Comparison of ENCODE assay signal across 14 cellular contexts in the genomic region with DNA sequence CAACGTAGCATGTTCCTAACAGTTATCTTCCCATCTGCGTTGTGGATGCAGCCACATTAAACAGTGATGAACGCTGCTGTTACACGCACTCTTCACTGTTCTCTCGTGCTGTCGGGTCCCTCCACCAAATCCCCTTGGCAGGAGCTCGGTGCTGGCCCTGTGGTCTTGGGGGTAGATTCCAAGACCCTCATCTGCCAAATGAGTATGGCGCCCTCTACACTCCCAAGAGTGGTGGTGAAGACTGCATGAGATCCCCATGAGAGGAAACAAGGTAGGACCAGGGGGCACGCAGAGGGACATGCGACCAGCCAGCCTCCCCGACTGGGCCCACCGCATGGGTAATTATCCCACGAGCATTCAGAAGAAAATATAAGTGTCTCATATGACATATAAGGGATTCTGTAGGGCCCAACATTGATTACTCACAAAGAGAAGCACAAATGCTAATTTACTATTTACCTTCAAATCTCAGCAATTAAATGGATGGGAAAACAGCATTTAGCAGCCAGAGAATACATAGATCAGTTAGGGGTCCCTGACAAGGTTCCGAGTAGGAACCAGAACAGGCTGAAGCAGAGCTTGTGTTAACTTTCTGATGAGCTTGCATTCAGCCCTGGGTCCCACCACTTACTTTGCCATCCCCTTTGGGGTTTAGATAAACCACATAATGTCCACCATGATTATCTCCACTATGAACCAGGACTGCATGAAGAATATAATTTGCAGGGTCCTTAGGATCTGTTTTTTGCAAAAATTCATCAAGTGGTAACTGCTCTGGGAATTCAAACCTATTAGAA. TPM values are rescaled to one million over a fixed set of nuclear protein-coding genes. Genes with fewer than 3 reads are reported as not detected.
DNase-seq lines count a peak whose midpoint lies in the region; ATAC-seq, FAIRE-seq and TF ChIP-seq lines count a peak whose summit lies in the region.
"Had no signal": no experiment of that assay in that cellular context is flagged by ENCODE, and none has a peak within 500 bp of the region (broad histone marks: within the 10 kb centered on the region; RNA-seq: fewer than 3 reads in every experiment).

No MANE protein-coding gene starts in this region.

- H3K18ac ChIP-seq in H1 (ENCODE audit: extremely low read depth, low read length): no peak overlapping the region

- no peaks in the 10 kb centered on the region for H3K27me3 Mint-ChIP-seq in activated CD4-positive, alpha-beta T cell treated with anti-CD3 and anti-CD28 coated beads, Interleukin-2, amount 10 ng/mL, durations not matched to agents 7 days and 5 days

- H3K23ac ChIP-seq in H1 (ENCODE audit: insufficient read length): no peak overlapping the region

- H3K23me2 ChIP-seq in H1 (ENCODE audit: low read depth, low read length): no peaks in the 10 kb centered on the region

- no peak overlapping the region for H2BK20ac ChIP-seq in H1 (ENCODE audit: low read length)

- no peak overlapping the region for H2AFZ ChIP-seq in H1 (ENCODE audit: low read length)

- H2BK5ac ChIP-seq in H1 (ENCODE audit: low read depth, low read length): no peak overlapping the region

- H3K9ac ChIP-seq in H1 (replicated peaks in 1 of 4; ENCODE audit: extremely low read depth in 1 of 4, low read depth in 3 of 4, low read length in 3 of 4): no peak overlapping the region

- peaks cover 24 to 88% (median 69%) of the 10 kb centered on the region in 4 experiments for H3K36me3 ChIP-seq in H1 (ENCODE audit: control insufficient read depth in 2 of 4, insufficient read depth in 4 of 4, low read length in 3 of 4)
- H3K36me3 ChIP-seq in psoas muscle (ENCODE audit: insufficient read depth in 1 of 2, low read depth in 1 of 2): peaks cover 20 to 100% of the 10 kb centered on the region in 2 donors

- peak overlapping the region; percentile 12 for H3K27ac Mint-ChIP-seq in activated CD4-positive, alpha-beta T cell treated with anti-CD3 and anti-CD28 coated beads, Interleukin-2, amount 10 ng/mL, durations not matched to agents 7 days and 5 days

- FAIRE-seq in H1 (lab: Jason Lieb, UNC): no peak

- H3K4me3 ChIP-seq in H1 (ENCODE audit: extremely low read depth in 1 of 4, insufficient read depth in 2 of 4, low read depth in 3 of 4, low read length in 4 of 4) (no peak overlapping the region), psoas muscle (no peak overlapping the region)

- no peak overlapping the region for H3K14ac ChIP-seq in H1 (ENCODE audit: insufficient read length)

- TF ChIP-seq POLR2A in H1 (IDR thresholded peaks at IDR 0.05; ENCODE audit: control extremely low read depth in 1 of 2, low read depth in 2 of 2, low read length in 2 of 2) (no peak; a peak in 1 of 3 replicates), GM18505 (IDR thresholded peaks at IDR 0.05; ENCODE audit: borderline replicate concordance, extremely low read depth, insufficient read depth, insufficient read length) (no peak)

- H3K9me3 Mint-ChIP-seq in activated CD4-positive, alpha-beta T cell treated with anti-CD3 and anti-CD28 coated beads, Interleukin-2, amount 10 ng/mL, durations not matched to agents 7 days and 5 days: no peaks in the 10 kb centered on the region
- H3K9me3 Mint-ChIP-seq: stimulated activated effector memory CD8-positive, alpha-beta T cell treated with anti-CD3 and anti-CD28 coated beads, Interleukin-12 subunit alpha, Interleukin-12 subunit beta, amount 100 ng/mL, for 72 hours had no signal

- TF ChIP-seq CTCF in H1 (IDR thresholded peaks at IDR 0.05; ENCODE audit: control extremely low read depth in 1 of 3, insufficient read depth in 1 of 3, low read depth in 1 of 3, low read length in 3 of 3): peak; percentile 53 to 66 (median 63)
- peak; percentile 6 for TF ChIP-seq CTCF in psoas muscle (IDR thresholded peaks at IDR 0.05)

- POLR2A ChIA-PET in activated CD4-positive, alpha-beta T cell treated with anti-CD3 and anti-CD28 coated beads, Interleukin-2, amount 10 ng/mL, durations not matched to agents 7 days and 5 days (lab: Charles Lee): no interaction called here
- POLR2A ChIA-PET in H1 (lab: Charles Lee; ENCODE audit: partially characterized antibody): interaction anchor here (0.6 to 0.7 kb wide), 2 partner anchors 28 to 188 kb away, joined by 3 to 4 read pairs; no protein-coding TSS in a partner anchor

- TF ChIP-seq EP300 in H1 (IDR thresholded peaks at IDR 0.05; ENCODE audit: borderline replicate concordance in 1 of 2, low read depth in 2 of 2, low read length in 2 of 2): no peak

- H3K56ac ChIP-seq in H1 (replicated peaks; ENCODE audit: insufficient read length, low read depth, low read length): no peak overlapping the region

- peak; percentile 22 to 47; a peak in 2 of 4 replicates for TF ChIP-seq RAD21 in H1 (IDR thresholded peaks at IDR 0.05 in 1 of 2, conservative IDR thresholded peaks at IDR 0.05 in 1 of 2; ENCODE audit: low read depth in 2 of 2, low read length in 2 of 2)

- CTCF ChIA-PET in activated CD4-positive, alpha-beta T cell treated with anti-CD3 and anti-CD28 coated beads, Interleukin-2, amount 10 ng/mL, durations not matched to agents 7 days and 5 days (lab: Charles Lee): interaction anchor here (1.5 kb wide), 1 partner anchor 20 kb away, joined by 4 read pairs; no protein-coding TSS in a partner anchor
- CTCF ChIA-PET in H1 (lab: Charles Lee; ENCODE audit: partially characterized antibody): interaction anchor here (0.6 to 3.2 kb wide), 32 partner anchors 9 to 900 kb away, joined by 3 to 11 read pairs (median 3); no protein-coding TSS in a partner anchor

- H3K4me3 Mint-ChIP-seq in activated CD4-positive, alpha-beta T cell treated with anti-CD3 and anti-CD28 coated beads, Interleukin-2, amount 10 ng/mL, durations not matched to agents 7 days and 5 days: no peak overlapping the region
- H3K4me3 Mint-ChIP-seq: stimulated activated effector memory CD8-positive, alpha-beta T cell treated with anti-CD3 and anti-CD28 coated beads, Interleukin-12 subunit alpha, Interleukin-12 subunit beta, amount 100 ng/mL, for 72 hours had no signal

- no peaks in the 10 kb centered on the region for H3K4me1 ChIP-seq in H1 (replicated peaks in 1 of 4; ENCODE audit: control insufficient read depth in 3 of 4, insufficient read depth in 4 of 4, low read length in 3 of 4)
- H3K4me1 ChIP-seq in psoas muscle: no peaks in the 10 kb centered on the region

- H2BK15ac ChIP-seq in H1 (ENCODE audit: low read length): no peak overlapping the region

- peaks cover 33% of the 10 kb centered on the region for H3K4me1 Mint-ChIP-seq in activated CD4-positive, alpha-beta T cell treated with anti-CD3 and anti-CD28 coated beads, Interleukin-2, amount 10 ng/mL, durations not matched to agents 7 days and 5 days

- peaks cover 5 to 9% of the 10 kb centered on the region in 2 experiments for H4K20me1 ChIP-seq in H1 (replicated peaks in 1 of 2; ENCODE audit: control insufficient read depth in 1 of 2, insufficient read depth in 2 of 2, low read length in 2 of 2)

- DNase-seq in activated CD4-positive, alpha-beta T cell treated with anti-CD3 and anti-CD28 coated beads, Interleukin-2, amount 10 ng/mL, durations not matched to agents 7 days and 5 days: no peak
- DNase-seq in activated CD4-positive, alpha-beta T cell treated with anti-CD3 and anti-CD28 coated beads, Interleukin-2, amount 50 U/mL, for 1 hour: no peak
- DNase-seq in NAMALWA (ENCODE audit: low spot score) (peak; percentile 42), H1 (ENCODE audit: low read depth in 1 of 2, low spot score in 2 of 2) (no peak), psoas muscle (no peak), ureter (ENCODE audit: low spot score) (no peak)
- DNase-seq: caudate nucleus, left cardiac atrium, NCI-H1105 treated with DMSO at 0.1 percent for 48 hours had no signal

- no peak overlapping the region for H2BK12ac ChIP-seq in H1 (ENCODE audit: low read depth, low read length)

- no peaks in the 10 kb centered on the region for H3K27me3 ChIP-seq in H1 (replicated peaks in 1 of 4; ENCODE audit: control insufficient read depth in 3 of 4, extremely low read depth in 1 of 4, insufficient read depth in 3 of 4, low read length in 3 of 4)
- H3K27me3 ChIP-seq in psoas muscle (ENCODE audit: insufficient read depth in 3 of 3, low read length in 2 of 3): no peaks in the 10 kb centered on the region

- H4K91ac ChIP-seq in H1 (replicated peaks; ENCODE audit: insufficient read length, low read length): no peak overlapping the region

- no peak overlapping the region for H2AK5ac ChIP-seq in H1 (ENCODE audit: low read depth, low read length)

- H3K9me3 ChIP-seq in H1 (ENCODE audit: insufficient read depth in 2 of 2, low read depth in 1 of 2, low read length in 1 of 2): no peaks in the 10 kb centered on the region
- no peaks in the 10 kb centered on the region for H3K9me3 ChIP-seq in psoas muscle

- H3K27ac ChIP-seq in H1 (ENCODE audit: low read depth, low read length) (no peak overlapping the region), psoas muscle (no peak overlapping the region)
- H3K27ac ChIP-seq: HL-60 had no signal

- H3K4ac ChIP-seq in H1 (replicated peaks; ENCODE audit: insufficient read length, low read depth, low read length): no peak overlapping the region

- H3K4me2 ChIP-seq in H1 (ENCODE audit: insufficient read depth in 1 of 2, low read depth in 2 of 2, low read length in 2 of 2): no peak overlapping the region

- intact Hi-C loops in psoas muscle (cut with DNase I): no loop called here

- peaks cover 77% of the 10 kb centered on the region for H3K36me3 Mint-ChIP-seq in activated CD4-positive, alpha-beta T cell treated with anti-CD3 and anti-CD28 coated beads, Interleukin-2, amount 10 ng/mL, durations not matched to agents 7 days and 5 days (ENCODE audit: low read depth)

- H3K79me2 ChIP-seq in H1 (ENCODE audit: control insufficient read depth in 1 of 2, insufficient read depth in 2 of 2, low read length in 2 of 2): no peaks in the 10 kb centered on the region; a peak in 1 of 4 replicates

- ATAC-seq in psoas muscle (no peak), GM18909 (IDR thresholded peaks at IDR 0.05; ENCODE audit: poor library complexity, unreplicated experiment) (no peak), GM18505 (IDR thresholded peaks at IDR 0.05; ENCODE audit: unreplicated experiment) (no peak)
- ATAC-seq: left cardiac atrium had no signal

- H4K5ac ChIP-seq in H1 (ENCODE audit: insufficient read length, low read depth, low read length): no peak overlapping the region

- WGBS in H1 (ENCODE audit: extremely low coverage in 1 of 2, insufficient coverage in 1 of 2, insufficient read length in 1 of 2, insufficient replicate concordance in 2 of 2, low coverage in 1 of 2, low lambda C conversion rate in 2 of 2, missing lambda C conversion rate in 1 of 2), 2 experiments: 85% methylated on average over 14 of the region's 14 CpGs; no CpG with 5 or more reads in 1 of the 2 experiments
- 79 to 87% (median 81%) methylated on average over 14 of the region's 14 CpGs for WGBS in psoas muscle, 3 donors

- H2BK120ac ChIP-seq in H1 (replicated peaks; ENCODE audit: low read depth, low read length): no peak overlapping the region

- no peak overlapping the region for H4K8ac ChIP-seq in H1 (ENCODE audit: extremely low read depth, insufficient read depth, low read length)

- no peaks in the 10 kb centered on the region; the same call in none of the 2 replicates for H3K79me1 ChIP-seq in H1 (ENCODE audit: low read depth, low read length)

RNA-seq across cellular contexts. Expression of a gene that starts 23.8 kb away (rescaled TPM):
- not detected for total RNA-seq in activated CD4-positive, alpha-beta T cell treated with anti-CD3 and anti-CD28 coated beads, Interleukin-2, amount 10 ng/mL, durations not matched to agents 7 days and 5 days
- total RNA-seq in H1 (2021; fragmentation: NEBNext Ultra II Directional; extraction: Animal tissue kit (Norgen Biotek cat#: 25700)): not detected in 2 replicates
- polyA plus RNA-seq in H1 (2011; rRNA removed): not detected in 2 replicates
- polyA plus RNA-seq in H1 (2011; cell fraction: cytosol; rRNA removed): not detected
- not detected for polyA plus RNA-seq in H1 (2011; cell fraction: nucleus; rRNA removed)
- not detected in 4 replicates for polyA plus RNA-seq in H1 (2012, experiment 1 of 2)
- polyA plus RNA-seq in H1 (2012, experiment 2 of 2): not detected
- not detected for polyA plus RNA-seq in H1 (2013, experiment 1 of 2)
- not detected for polyA plus RNA-seq in H1 (2013, experiment 2 of 2)
- polyA minus RNA-seq in H1 (2011; rRNA and poly(A)+ RNA removed): not detected in 2 replicates
- polyA minus RNA-seq in H1 (2011; cell fraction: cytosol; rRNA and poly(A)+ RNA removed): not detected
- polyA minus RNA-seq in H1 (2011; cell fraction: nucleus; rRNA and poly(A)+ RNA removed): not detected
- not detected for total RNA-seq in psoas muscle
- not detected for polyA plus RNA-seq in psoas muscle
- not detected for total RNA-seq in ureter
- total RNA-seq: left cardiac atrium, RPMI7951 had no signal

RNA-seq across cellular contexts. Expression of a gene that starts 37.2 kb away (rescaled TPM):
- 100 to 1,000 TPM; 172 to 189 TPM for total RNA-seq in activated CD4-positive, alpha-beta T cell treated with anti-CD3 and anti-CD28 coated beads, Interleukin-2, amount 10 ng/mL, durations not matched to agents 7 days and 5 days
- 300 and 326 TPM in 2 replicates for total RNA-seq in H1 (2021; fragmentation: NEBNext Ultra II Directional; extraction: Animal tissue kit (Norgen Biotek cat#: 25700))
- polyA plus RNA-seq in H1 (2011; rRNA removed) (292 and 364 TPM in 2 replicates), psoas muscle (10 to 100 TPM; 16.6 to 19.6 (median 19.1) TPM)
- polyA plus RNA-seq in H1 (2011; cell fraction: cytosol; rRNA removed): 283 TPM
- 318 TPM for polyA plus RNA-seq in H1 (2011; cell fraction: nucleus; rRNA removed)
- polyA plus RNA-seq in H1 (2012, experiment 1 of 2): 259 to 418 TPM (median 380 TPM) in 4 replicates
- polyA plus RNA-seq in H1 (2012, experiment 2 of 2): 407 TPM
- 117 TPM for polyA plus RNA-seq in H1 (2013, experiment 1 of 2)
- 115 TPM for polyA plus RNA-seq in H1 (2013, experiment 2 of 2)
- 252 and 270 TPM in 2 replicates for polyA minus RNA-seq in H1 (2011; rRNA and poly(A)+ RNA removed)
- polyA minus RNA-seq in H1 (2011; cell fraction: cytosol; rRNA and poly(A)+ RNA removed): 191 TPM
- polyA minus RNA-seq in H1 (2011; cell fraction: nucleus; rRNA and poly(A)+ RNA removed): 137 TPM
- total RNA-seq in psoas muscle (10 to 100 TPM in 3 of 4 donors, 1 to 10 TPM in 1; 9.8 to 23.0 (median 13.5) TPM), ureter (43.6 TPM)

RNA-seq across cellular contexts. Expression of a gene that starts 57.7 kb away (rescaled TPM):
- 100 to 1,000 TPM; 157 to 160 TPM for total RNA-seq in activated CD4-positive, alpha-beta T cell treated with anti-CD3 and anti-CD28 coated beads, Interleukin-2, amount 10 ng/mL, durations not matched to agents 7 days and 5 days
- total RNA-seq in H1 (2021; fragmentation: NEBNext Ultra II Directional; extraction: Animal tissue kit (Norgen Biotek cat#: 25700)): 208 and 211 TPM in 2 replicates
- polyA plus RNA-seq in H1 (2011; rRNA removed): 21.3 and 22.8 TPM in 2 replicates
- 30.9 TPM for polyA plus RNA-seq in H1 (2011; cell fraction: cytosol; rRNA removed)
- polyA plus RNA-seq in H1 (2011; cell fraction: nucleus; rRNA removed): 117 TPM
- 91.3 to 141 TPM (median 111 TPM) in 4 replicates for polyA plus RNA-seq in H1 (2012, experiment 1 of 2)
- 7.7 TPM for polyA plus RNA-seq in H1 (2012, experiment 2 of 2)
- 77.1 TPM for polyA plus RNA-seq in H1 (2013, experiment 1 of 2)
- 78.8 TPM for polyA plus RNA-seq in H1 (2013, experiment 2 of 2)
- 157 and 170 TPM in 2 replicates for polyA minus RNA-seq in H1 (2011; rRNA and poly(A)+ RNA removed)
- 41.6 TPM for polyA minus RNA-seq in H1 (2011; cell fraction: cytosol; rRNA and poly(A)+ RNA removed)
- 170 TPM for polyA minus RNA-seq in H1 (2011; cell fraction: nucleus; rRNA and poly(A)+ RNA removed)
- total RNA-seq in psoas muscle: 100 to 1,000 TPM in 3 of 4 donors, 10 to 100 TPM in 1; 87.5 to 135 (median 120) TPM
- 100 to 1,000 TPM in 1 of 3 donors, 10 to 100 TPM in 2; 41.6 to 108 (median 47.1) TPM for polyA plus RNA-seq in psoas muscle
- 143 TPM for total RNA-seq in ureter
